In genomic region chr10:130109796-130110235, GRCh38 we compare ENCODE assay signal across 8 cellular contexts. TPM values are rescaled to one million over a fixed set of nuclear protein-coding genes. Genes with fewer than 3 reads are reported as not detected.
DNase-seq lines count a peak whose midpoint lies in the region; ATAC-seq and TF ChIP-seq lines count a peak whose summit lies in the region.

No MANE protein-coding gene starts in this region.

- H3K4me3 Mint-ChIP-seq in activated T-cell treated with anti-CD3 and anti-CD28 coated beads, Interleukin-2, amount 50 U/mL, for 72 hours = peak overlapping the region; percentile 99

- no peak overlapping the region for H2AFZ ChIP-seq in OCI-LY3 (ENCODE audit: low read depth, low read length)

- H3K36me3 Mint-ChIP-seq in activated T-cell treated with anti-CD3 and anti-CD28 coated beads, Interleukin-2, amount 50 U/mL, for 72 hours (ENCODE audit: insufficient read depth in 2 of 2) = no peaks in the 10 kb centered on the region

- H3K9me3 ChIP-seq in HUES64 (ENCODE audit: insufficient read depth, low read depth, low read length) = no peaks in the 10 kb centered on the region; the same call in 1 of the 2 replicates
- no peaks in the 10 kb centered on the region for H3K9me3 ChIP-seq in OCI-LY3 (ENCODE audit: insufficient read depth, low read length)
- no peaks in the 10 kb centered on the region for H3K9me3 ChIP-seq in esophagus squamous epithelium

- 4% methylated on average over 8 of the region's 8 CpGs for WGBS in HUES64
- WGBS in esophagus squamous epithelium, 2 donors = 0 to 2% methylated on average over 7 to 8 of the region's 8 CpGs

- H3K27me3 Mint-ChIP-seq in activated T-cell treated with anti-CD3 and anti-CD28 coated beads, Interleukin-2, amount 50 U/mL, for 72 hours (ENCODE audit: low read depth) = no peaks in the 10 kb centered on the region

- no peak for TF ChIP-seq POLR2A in esophagus squamous epithelium (IDR thresholded peaks at IDR 0.05)

- H3K27me3 ChIP-seq in HUES64 (ENCODE audit: insufficient read depth, low read length) (0 out of 2 replicates have a peak, but pooled peaks cover 4% of the 10 kb centered on the region), OCI-LY3 (ENCODE audit: low read depth, low read length) (no peaks in the 10 kb centered on the region), esophagus squamous epithelium (no peaks in the 10 kb centered on the region)

- intact Hi-C loops in esophagus squamous epithelium (cut with DNase I) = no loop called here

- peaks cover 57% of the 10 kb centered on the region for H3K4me1 Mint-ChIP-seq in activated T-cell treated with anti-CD3 and anti-CD28 coated beads, Interleukin-2, amount 50 U/mL, for 72 hours (ENCODE audit: low read depth)

- H3K36me3 ChIP-seq in HUES64 (ENCODE audit: insufficient read depth, low read length) = no peaks in the 10 kb centered on the region
- H3K36me3 ChIP-seq in OCI-LY3 (replicated peaks; ENCODE audit: low read depth, low read length) = peaks cover 12% of the 10 kb centered on the region
- H3K36me3 ChIP-seq in esophagus squamous epithelium = peaks cover 0 to 9% (median 0%) of the 10 kb centered on the region in 3 donors

- no peak for ATAC-seq in activated T-cell treated with anti-CD3 and anti-CD28 coated beads, Interleukin-2, amount 50 U/mL, for 72 hours (replicated peaks in 1 of 2)
- ATAC-seq in HG02763 (IDR thresholded peaks at IDR 0.05; ENCODE audit: unreplicated experiment) = no peak

- H3K79me2 ChIP-seq in OCI-LY3 (ENCODE audit: low read length) = peaks cover 30% of the 10 kb centered on the region

- TF ChIP-seq CTCF in OCI-LY3 (IDR thresholded peaks at IDR 0.05; ENCODE audit: low read depth, low read length) = peak; percentile 45; the same call in 1 of the 2 replicates
- peak; percentile 5 to 87 (median 70) for TF ChIP-seq CTCF in esophagus squamous epithelium (IDR thresholded peaks at IDR 0.05)

- DNase-seq in DMS 273 (lab: John Stamatoyannopoulos, UW; ENCODE audit: unreplicated experiment) (peak; percentile 84), esophagus squamous epithelium (lab: John Stamatoyannopoulos, UW) (peak; percentile 59), myocyte (ENCODE audit: low read depth) (peak; percentile 92)
- peak; percentile 73 to 77 for DNase-seq in activated T-cell treated with anti-CD3 and anti-CD28 coated beads, Interleukin-2, amount 50 U/mL, for 72 hours
- peak in 5 of 6 experiments; percentile 59 to 92 (median 80) for DNase-seq in stimulated activated naive CD4-positive, alpha-beta T cell (lab: John Stamatoyannopoulos, UW)

- no peaks in the 10 kb centered on the region for H3K9me3 Mint-ChIP-seq in activated T-cell treated with anti-CD3 and anti-CD28 coated beads, Interleukin-2, amount 50 U/mL, for 72 hours

- H3K9ac ChIP-seq in HUES64 (ENCODE audit: low read depth, low read length) (peak overlapping the region; percentile 88), OCI-LY3 (ENCODE audit: low read length) (peak overlapping the region; percentile 93)

- H3K4me3 ChIP-seq in HUES64 (ENCODE audit: low read length) (peak overlapping the region; percentile 99), OCI-LY3 (ENCODE audit: low read length) (peak overlapping the region; percentile 88), esophagus squamous epithelium (peak overlapping the region; percentile 64 to 96 (median 72))

- H3K4me1 ChIP-seq in HUES64 (ENCODE audit: insufficient read depth, low read length) (peaks cover 11% of the 10 kb centered on the region), OCI-LY3 (ENCODE audit: low read length) (peaks cover 37% of the 10 kb centered on the region), esophagus squamous epithelium (peaks cover 9 to 36% (median 19%) of the 10 kb centered on the region in 3 donors)

- H3K27ac ChIP-seq in HUES64 (ENCODE audit: low read depth, low read length) = peak overlapping the region; percentile 93
- peak overlapping the region; percentile 99 for H3K27ac ChIP-seq in OCI-LY3 (ENCODE audit: low read length)
- peak overlapping the region; percentile 92 to 98 (median 95) for H3K27ac ChIP-seq in esophagus squamous epithelium

- H3K27ac Mint-ChIP-seq in activated T-cell treated with anti-CD3 and anti-CD28 coated beads, Interleukin-2, amount 50 U/mL, for 72 hours = peak overlapping the region; percentile 98

- no peaks in the 10 kb centered on the region for H4K20me1 ChIP-seq in OCI-LY3 (ENCODE audit: insufficient read depth, low read length)

- H3K4me2 ChIP-seq in OCI-LY3 (ENCODE audit: low read length) = peak overlapping the region; percentile 100

RNA-seq across cellular contexts. Expression of gene C10orf143, which starts 0.8 kb away (rescaled TPM):
- polyA plus RNA-seq in HUES64 (2013, experiment 1 of 2) = 2.0 TPM
- 2.5 TPM for polyA plus RNA-seq in HUES64 (2013, experiment 2 of 2)
- 10 to 100 TPM in 1 of 2 donors, 1 to 10 TPM in 1; 6.4 to 12.0 TPM for total RNA-seq in activated T-cell treated with anti-CD3 and anti-CD28 coated beads, Interleukin-2, amount 50 U/mL, for 72 hours
- total RNA-seq in esophagus squamous epithelium = 1 to 10 TPM in 1 of 4 donors, under 1 TPM in 3; 0.44 to 4.0 (median 0.70) TPM
- 0.52 and 0.96 TPM in 2 replicates for total RNA-seq in myocyte
- polyA plus RNA-seq in myocyte (2012) = 6.6 TPM

RNA-seq across cellular contexts. Expression of gene GLRX3, which starts 26.4 kb away (rescaled TPM):
- polyA plus RNA-seq in HUES64 (2013, experiment 1 of 2) = 158 TPM
- 153 TPM for polyA plus RNA-seq in HUES64 (2013, experiment 2 of 2)
- 10 to 100 TPM; 58.5 to 69.3 TPM for total RNA-seq in activated T-cell treated with anti-CD3 and anti-CD28 coated beads, Interleukin-2, amount 50 U/mL, for 72 hours
- total RNA-seq in esophagus squamous epithelium (100 to 1,000 TPM in 2 of 4 donors, 10 to 100 TPM in 2; 48.5 to 115 (median 81.8) TPM), myocyte (112 and 116 TPM in 2 replicates)
- polyA plus RNA-seq in myocyte (2012) = 76.7 TPM
